ENCODE assay signal across 8 cellular contexts in the genomic region with DNA sequence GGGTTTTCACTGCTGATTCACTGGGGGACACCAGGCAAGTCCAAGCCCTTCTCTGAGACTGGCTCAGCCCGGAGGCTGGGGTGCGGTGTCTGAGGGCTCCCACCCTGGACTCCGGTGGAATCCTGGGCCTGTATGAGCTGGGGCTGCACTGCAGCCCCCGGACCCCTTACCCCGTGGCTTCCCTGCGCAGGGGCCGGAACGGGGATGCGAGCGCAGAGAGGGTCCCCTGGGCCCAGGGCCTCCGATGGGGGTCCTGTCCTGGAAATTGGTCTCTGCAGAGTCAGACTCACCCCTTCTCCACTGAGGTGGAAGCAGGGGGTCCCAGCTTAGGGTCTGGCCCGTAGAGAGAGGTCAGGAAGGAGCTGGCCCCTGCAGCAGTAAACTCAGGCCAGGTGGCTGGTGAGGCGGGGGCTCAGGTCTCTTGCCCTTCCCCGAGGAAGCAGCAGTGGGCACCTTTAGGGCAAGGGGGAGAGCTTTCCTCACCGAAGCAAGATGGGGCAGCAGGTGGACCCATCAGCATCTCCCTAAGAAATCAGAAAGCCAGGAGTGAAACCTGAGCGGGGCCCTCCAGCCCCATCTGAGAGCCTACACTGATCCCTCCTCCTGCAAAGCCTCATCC. TPM values are rescaled to one million over a fixed set of nuclear protein-coding genes. Genes with fewer than 3 reads are reported as not detected.
DNase-seq lines count a peak whose midpoint lies in the region; ATAC-seq and TF ChIP-seq lines count a peak whose summit lies in the region.

No MANE protein-coding gene starts in this region.

- peaks cover 24% of the 10 kb centered on the region for H3K79me2 ChIP-seq in PC-9 (ENCODE audit: low read depth)

- ATAC-seq in CD4-positive, CD25-positive, alpha-beta regulatory T cell (ENCODE audit: low read depth in 2 of 2), result no peak
- no peak for ATAC-seq in HG03432 (IDR thresholded peaks at IDR 0.05; ENCODE audit: unreplicated experiment)

- no peaks in the 10 kb centered on the region for H3K9me2 ChIP-seq in PC-9 (ENCODE audit: insufficient read depth)

- no peak overlapping the region for H3K27ac Mint-ChIP-seq in CD4-positive, CD25-positive, alpha-beta regulatory T cell

- peaks cover 25% of the 10 kb centered on the region for H3K4me1 ChIP-seq in CD4-positive, CD25-positive, alpha-beta regulatory T cell (ENCODE audit: control insufficient read depth, insufficient read depth, low read length, poor library complexity, severe bottlenecking)
- peaks cover 17% of the 10 kb centered on the region for H3K4me1 ChIP-seq in PC-9 (replicated peaks; ENCODE audit: insufficient read depth)
- H3K4me1 ChIP-seq in endocrine pancreas (ENCODE audit: control insufficient read depth, insufficient read depth, low read length), result no peaks in the 10 kb centered on the region
- H3K4me1 ChIP-seq in neuronal stem cell (ENCODE audit: control insufficient read depth in 2 of 2, insufficient read depth in 1 of 2, low read depth in 1 of 2, low read length in 2 of 2), result peaks cover 21 to 25% of the 10 kb centered on the region in 2 donors

- no peak for DNase-seq in CD4-positive, CD25-positive, alpha-beta regulatory T cell
- no peak for DNase-seq in PC-9
- DNase-seq in neuronal stem cell (ENCODE audit: low spot score), result no peak
- no peak for DNase-seq in COLO668 (lab: John Stamatoyannopoulos, UW; ENCODE audit: unreplicated experiment)
- no peak for DNase-seq in NCI-H510A treated with DMSO at 0.1 percent for 48 hours (lab: John Stamatoyannopoulos, UW)
- DNase-seq in NCI-H2227 (lab: John Stamatoyannopoulos, UW; ENCODE audit: unreplicated experiment), result no peak

- peaks cover 18% of the 10 kb centered on the region for H4K20me1 ChIP-seq in PC-9 (ENCODE audit: insufficient read depth)

- peak overlapping the region; percentile 65 for H4K8ac ChIP-seq in neuronal stem cell (ENCODE audit: low read depth, low read length)

- peak overlapping the region; percentile 71 for H3K14ac ChIP-seq in neuronal stem cell (ENCODE audit: low read length)

- WGBS in neuronal stem cell (ENCODE audit: extremely low coverage in 2 of 2, insufficient read length in 2 of 2, insufficient replicate concordance in 1 of 2), 2 donors, result no CpG with 5 or more reads among the region's 16 CpGs

- H3K79me1 ChIP-seq in neuronal stem cell (ENCODE audit: low read depth, low read length), result peaks cover 18% of the 10 kb centered on the region

- no peak overlapping the region for H3K27ac ChIP-seq in CD4-positive, CD25-positive, alpha-beta regulatory T cell (ENCODE audit: insufficient read depth, low read length, poor library complexity, severe bottlenecking)
- H3K27ac ChIP-seq in PC-9, result no peak overlapping the region
- H3K27ac ChIP-seq in neuronal stem cell (replicated peaks; ENCODE audit: low read length), result peak overlapping the region; percentile 28

- H3K18ac ChIP-seq in neuronal stem cell (ENCODE audit: low read length), result peak overlapping the region; percentile 94

- peak overlapping the region; percentile 53 for H3K4ac ChIP-seq in neuronal stem cell (ENCODE audit: low read length)

- no peaks in the 10 kb centered on the region; the same call in 1 of the 2 replicates for H3F3A ChIP-seq in PC-9 (ENCODE audit: insufficient read depth, low read depth)

- H3K36me3 Mint-ChIP-seq in CD4-positive, CD25-positive, alpha-beta regulatory T cell, result no peaks in the 10 kb centered on the region

- no peak for TF ChIP-seq CTCF in PC-9 (conservative IDR thresholded peaks at IDR 0.05)

- peaks cover 0 to 10% (median 0%) of the 10 kb centered on the region in 4 donors for H3K4me1 Mint-ChIP-seq in CD4-positive, CD25-positive, alpha-beta regulatory T cell

- H2AFZ ChIP-seq in PC-9, result peak overlapping the region; percentile 91; the same call in 1 of the 2 replicates
- H2AFZ ChIP-seq in neuronal stem cell (ENCODE audit: low read length), result peak overlapping the region; percentile 96

- H4K91ac ChIP-seq in neuronal stem cell (ENCODE audit: low read depth, low read length, poor library complexity), result no peak overlapping the region

- peak overlapping the region; percentile 100 for H2AK5ac ChIP-seq in neuronal stem cell (ENCODE audit: low read depth, low read length)

- no peaks in the 10 kb centered on the region for H3K36me3 ChIP-seq in CD4-positive, CD25-positive, alpha-beta regulatory T cell (ENCODE audit: control insufficient read depth, insufficient read depth, low read length)
- H3K36me3 ChIP-seq in PC-9 (ENCODE audit: low read depth) (no peaks in the 10 kb centered on the region), endocrine pancreas (ENCODE audit: control insufficient read depth, insufficient read depth, low read length) (no peaks in the 10 kb centered on the region), neuronal stem cell (replicated peaks in 1 of 2; ENCODE audit: control insufficient read depth in 2 of 2, insufficient read depth in 2 of 2, low read length in 2 of 2) (peaks cover 0 to 3% of the 10 kb centered on the region in 2 donors)

- peak overlapping the region; percentile 41 for H2BK12ac ChIP-seq in neuronal stem cell (ENCODE audit: low read length)

- peak overlapping the region; percentile 47 for H3K9ac ChIP-seq in endocrine pancreas (ENCODE audit: control insufficient read depth, insufficient read depth, low read length)
- H3K9ac ChIP-seq in neuronal stem cell (ENCODE audit: low read depth, low read length, poor library complexity), result peak overlapping the region; percentile 87

- intact Hi-C loops in PC-9 (cut with micrococcal nuclease; ENCODE audit: unreplicated experiment), result loop anchor here (1.0 to 2.0 kb wide), 8 partner anchors 31 to 266 kb away; partner anchors contain the start of gene BRD3OS

- peak overlapping the region; percentile 96 for H2BK15ac ChIP-seq in neuronal stem cell (ENCODE audit: low read length)

- no peak overlapping the region for H2BK120ac ChIP-seq in neuronal stem cell (ENCODE audit: low read depth, low read length)

- H3K23ac ChIP-seq in neuronal stem cell (ENCODE audit: low read depth, low read length, poor library complexity), result peak overlapping the region; percentile 65

- H3K4me3 ChIP-seq in CD4-positive, CD25-positive, alpha-beta regulatory T cell (ENCODE audit: low read depth, low read length), result no peak overlapping the region
- H3K4me3 ChIP-seq in PC-9, result peak overlapping the region; percentile 98
- H3K4me3 ChIP-seq in endocrine pancreas (ENCODE audit: control insufficient read depth, insufficient read depth, low read length), result no peak overlapping the region
- H3K4me3 ChIP-seq in neuronal stem cell (ENCODE audit: low read length in 2 of 2), result peak overlapping the region; percentile 92 to 95

- POLR2A ChIA-PET in PC-9 (lab: Charles Lee; ENCODE audit: unreplicated experiment), result interaction anchor here (0.6 kb wide), 1 partner anchor 212 kb away, joined by 4 read pairs; no protein-coding TSS in a partner anchor

- no peaks in the 10 kb centered on the region for H3K9me3 ChIP-seq in CD4-positive, CD25-positive, alpha-beta regulatory T cell (ENCODE audit: control insufficient read depth in 2 of 2, low read length in 2 of 2)
- no peaks in the 10 kb centered on the region for H3K9me3 ChIP-seq in PC-9 (ENCODE audit: insufficient read depth, low read depth)
- no peaks in the 10 kb centered on the region for H3K9me3 ChIP-seq in endocrine pancreas (ENCODE audit: control insufficient read depth, low read length)
- no peaks in the 10 kb centered on the region for H3K9me3 ChIP-seq in neuronal stem cell (replicated peaks in 1 of 2; ENCODE audit: control insufficient read depth in 2 of 2, insufficient read depth in 1 of 2, low read depth in 1 of 2, low read length in 2 of 2)

- H3K27me3 Mint-ChIP-seq in CD4-positive, CD25-positive, alpha-beta regulatory T cell, result peaks cover 10% of the 10 kb centered on the region

- H2BK5ac ChIP-seq in neuronal stem cell (ENCODE audit: low read length), result peak overlapping the region; percentile 71

- CTCF ChIA-PET in PC-9 (lab: Charles Lee), result interaction anchor here (0.6 to 3.0 kb wide), 13 partner anchors 31 to 471 kb away, joined by 3 to 27 read pairs (median 4); partner anchors contain the start of genes BRD3OS and WDR5

- H3K4me3 Mint-ChIP-seq in CD4-positive, CD25-positive, alpha-beta regulatory T cell, result peak overlapping the region; percentile 10 to 87 (median 72)

- BruUV-seq in PC-9 (replicated peaks; lab: Mats Ljungman, UMichigan), result no TSS peak

- no peaks in the 10 kb centered on the region for H3K9me3 Mint-ChIP-seq in CD4-positive, CD25-positive, alpha-beta regulatory T cell

- H3K27me3 ChIP-seq in CD4-positive, CD25-positive, alpha-beta regulatory T cell (ENCODE audit: control insufficient read depth, insufficient read depth, low read length), result no peaks in the 10 kb centered on the region
- no peaks in the 10 kb centered on the region for H3K27me3 ChIP-seq in PC-9 (ENCODE audit: insufficient read depth, low read depth)
- H3K27me3 ChIP-seq in endocrine pancreas (ENCODE audit: control insufficient read depth, insufficient read depth, low read length), result no peaks in the 10 kb centered on the region
- H3K27me3 ChIP-seq in neuronal stem cell (ENCODE audit: control insufficient read depth in 3 of 3, insufficient read depth in 3 of 3, low read depth in 1 of 3, low read length in 3 of 3), result no peaks in the 10 kb centered on the region

- H3K4me2 ChIP-seq in PC-9 (peak overlapping the region; percentile 97), neuronal stem cell (ENCODE audit: insufficient read depth, low read length, poor library complexity, severe bottlenecking) (peak overlapping the region; percentile 90)

RNA-seq across cellular contexts. Expression of gene VAV2, which starts 1.6 kb away (rescaled TPM):
- total RNA-seq in CD4-positive, CD25-positive, alpha-beta regulatory T cell, result 0.67 TPM
- polyA plus RNA-seq in CD4-positive, CD25-positive, alpha-beta regulatory T cell, result under 1 TPM in 3 of 4 donors, not detected in 1; 0.24 to 0.40 (median 0.35) TPM
- total RNA-seq in PC-9 (2021), result 36.0 and 36.5 TPM in 2 replicates
- polyA plus RNA-seq in neuronal stem cell (2013, experiment 1 of 2), result 18.5 TPM
- 18.8 TPM for polyA plus RNA-seq in neuronal stem cell (2013, experiment 2 of 2)

RNA-seq across cellular contexts. Expression of gene BRD3OS, which starts 31.5 kb away (rescaled TPM):
- total RNA-seq in CD4-positive, CD25-positive, alpha-beta regulatory T cell, result 4.6 TPM
- 10 to 100 TPM; 14.9 to 20.6 (median 17.5) TPM for polyA plus RNA-seq in CD4-positive, CD25-positive, alpha-beta regulatory T cell
- total RNA-seq in PC-9 (2021), result 23.7 and 26.2 TPM in 2 replicates
- 33.0 TPM for polyA plus RNA-seq in neuronal stem cell (2013, experiment 1 of 2)
- polyA plus RNA-seq in neuronal stem cell (2013, experiment 2 of 2), result 33.5 TPM

Comparison
In these comparisons a context has a peak if more than half of its experiments do, and no peak if none do; other contexts are left out.
1. H3K4me3 ChIP-seq: peak in PC-9 (single experiment) and neuronal stem cell (2 of 2); none in CD4-positive, CD25-positive, alpha-beta regulatory T cell (single experiment) and endocrine pancreas (single experiment).
2. RNA of gene VAV2, which starts 1.6 kb away (total RNA-seq): 36.0 to 36.5 TPM in PC-9; 0.67 TPM in CD4-positive, CD25-positive, alpha-beta regulatory T cell (single experiment); every median in the first group is over 10 times any median in the second.